In the genomic region with DNA sequence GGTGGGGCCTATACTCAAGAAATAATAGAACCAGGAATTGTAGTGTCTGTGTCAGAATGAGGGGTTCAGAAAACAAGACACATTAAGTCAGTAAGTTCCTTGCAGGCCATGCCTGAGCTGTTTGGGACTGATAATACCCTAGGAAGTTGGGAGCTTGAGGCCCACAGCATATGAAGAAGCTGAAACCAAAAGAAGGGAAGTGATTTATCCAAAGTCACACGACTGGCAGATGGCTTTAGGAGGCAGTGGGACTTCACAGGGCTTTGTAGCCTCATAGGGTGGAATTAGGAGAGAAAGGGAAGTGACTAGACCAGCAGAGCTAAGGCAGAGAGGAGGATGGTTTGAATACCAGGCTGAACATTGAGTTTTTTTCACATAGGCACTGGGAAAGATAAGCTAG, we compare ENCODE assay signal across 13 cellular contexts. TPM values are rescaled to one million over a fixed set of nuclear protein-coding genes. Genes with fewer than 3 reads are reported as not detected.
DNase-seq lines count a peak whose midpoint lies in the region; ATAC-seq and TF ChIP-seq lines count a peak whose summit lies in the region.
"Had no signal": no experiment of that assay in that cellular context is flagged by ENCODE, and none has a peak within 500 bp of the region (broad histone marks: within the 10 kb centered on the region; RNA-seq: fewer than 3 reads in every experiment).

No MANE protein-coding gene starts in this region.

- H3K36me3 Mint-ChIP-seq in activated naive CD4-positive, alpha-beta T cell treated with anti-CD3 and anti-CD28 coated beads, Interleukin-2, amount 50 U/mL, for 72 hours, result peaks cover 13 to 67% of the 10 kb centered on the region in 2 donors
- no peaks in the 10 kb centered on the region for H3K36me3 Mint-ChIP-seq in WTC11
- H3K36me3 Mint-ChIP-seq in endodermal cell (ENCODE audit: low read depth), result no peaks in the 10 kb centered on the region

- H3K4me2 ChIP-seq in hepatocyte, result no peak overlapping the region

- no peak for TF ChIP-seq POLR2A in transverse colon (IDR thresholded peaks at IDR 0.05)
- no peak for TF ChIP-seq POLR2A in GM18505 (IDR thresholded peaks at IDR 0.05; ENCODE audit: borderline replicate concordance, extremely low read depth, insufficient read depth, insufficient read length)

- H3K27me3 Mint-ChIP-seq in WTC11 (ENCODE audit: low read depth), result no peaks in the 10 kb centered on the region
- no peaks in the 10 kb centered on the region for H3K27me3 Mint-ChIP-seq in endodermal cell (ENCODE audit: insufficient read depth)
- H3K27me3 Mint-ChIP-seq: stimulated activated naive CD8-positive, alpha-beta T cell treated with anti-CD3 and anti-CD28 coated beads, Interleukin-15, amount 100 ng/mL, for 72 hours had no signal

- H3K79me2 ChIP-seq in hepatocyte, result peaks cover 5% of the 10 kb centered on the region

- TF ChIP-seq CTCF in WTC11 (IDR thresholded peaks at IDR 0.05), result no peak
- no peak for TF ChIP-seq CTCF in left lung (IDR thresholded peaks at IDR 0.05)
- no peak for TF ChIP-seq CTCF in transverse colon (IDR thresholded peaks at IDR 0.05)
- TF ChIP-seq CTCF in endodermal cell (conservative IDR thresholded peaks at IDR 0.05), result no peak
- no peak for TF ChIP-seq CTCF in hepatocyte (IDR thresholded peaks at IDR 0.05; ENCODE audit: poor library complexity)

- POLR2A ChIA-PET in WTC11 (lab: Charles Lee), result no interaction called here

- no peak overlapping the region for H3K4me3 Mint-ChIP-seq in WTC11
- H3K4me3 Mint-ChIP-seq in endodermal cell, result no peak overlapping the region
- H3K4me3 Mint-ChIP-seq: stimulated activated naive CD8-positive, alpha-beta T cell treated with anti-CD3 and anti-CD28 coated beads, Interleukin-15, amount 100 ng/mL, for 72 hours had no signal

- peaks cover 0 to 80% of the 10 kb centered on the region in 2 donors for H3K36me3 ChIP-seq in left lung
- peaks cover 0 to 28% (median 12%) of the 10 kb centered on the region in 4 donors for H3K36me3 ChIP-seq in transverse colon
- H3K36me3 ChIP-seq in endodermal cell (ENCODE audit: control insufficient read depth, insufficient read depth, low read length), result peaks cover 16% of the 10 kb centered on the region
- H3K36me3 ChIP-seq in hepatocyte (replicated peaks; ENCODE audit: insufficient read depth, low read depth), result no peaks in the 10 kb centered on the region
- H3K36me3 ChIP-seq: ovary had no signal

- in situ Hi-C loops in transverse colon (cut with MboI; ENCODE audit: low pct_ligation_motif_present in 1 of 4, low pct_unique_long_range_greater_than_20kb in 1 of 4, low sequenced_read_pairs in 3 of 4), result no loop called here

- H3K27ac Mint-ChIP-seq in activated naive CD4-positive, alpha-beta T cell treated with anti-CD3 and anti-CD28 coated beads, Interleukin-2, amount 50 U/mL, for 72 hours, result peak overlapping the region; percentile 36 to 85
- H3K27ac Mint-ChIP-seq in WTC11 (peak overlapping the region; percentile 50), endodermal cell (no peak overlapping the region)

- no peaks in the 10 kb centered on the region for H3K9me3 Mint-ChIP-seq in activated naive CD4-positive, alpha-beta T cell treated with anti-CD3 and anti-CD28 coated beads, Interleukin-2, amount 50 U/mL, for 72 hours
- H3K9me3 Mint-ChIP-seq in WTC11 (no peaks in the 10 kb centered on the region), endodermal cell (no peaks in the 10 kb centered on the region)
- H3K9me3 Mint-ChIP-seq: stimulated activated naive CD8-positive, alpha-beta T cell treated with anti-CD3 and anti-CD28 coated beads, Interleukin-15, amount 100 ng/mL, for 72 hours had no signal

- no peak overlapping the region for H3K4me3 ChIP-seq in left lung
- H3K4me3 ChIP-seq in transverse colon, result no peak overlapping the region
- H3K4me3 ChIP-seq in endodermal cell (ENCODE audit: low read length), result no peak overlapping the region
- H3K4me3 ChIP-seq in hepatocyte, result no peak overlapping the region
- H3K4me3 ChIP-seq: ovary had no signal

- TF ChIP-seq EP300 in transverse colon (IDR thresholded peaks at IDR 0.05; ENCODE audit: low read depth), result no peak

- H4K20me1 ChIP-seq in hepatocyte (ENCODE audit: insufficient read depth, poor library complexity, severe bottlenecking), result no peaks in the 10 kb centered on the region

- ATAC-seq in activated naive CD4-positive, alpha-beta T cell treated with anti-CD3 and anti-CD28 coated beads, Interleukin-2, amount 50 U/mL, for 72 hours, result no peak
- ATAC-seq in WTC11, result no peak
- ATAC-seq in left lung, result peak; percentile 3
- no peak for ATAC-seq in GM18505 (IDR thresholded peaks at IDR 0.05; ENCODE audit: unreplicated experiment)
- ATAC-seq: esophagus mucosa; stimulated activated naive CD8-positive, alpha-beta T cell treated with anti-CD3 and anti-CD28 coated beads, Interleukin-15, amount 100 ng/mL, for 72 hours had no signal

- intact Hi-C loops in left lung (cut with DNase I), result no loop called here
- intact Hi-C loops in transverse colon (cut with DNase I; ENCODE audit: low total_unique reads), result no loop called here

- no peak for DNase-seq in activated naive CD4-positive, alpha-beta T cell treated with anti-CD3 and anti-CD28 coated beads, Interleukin-2, amount 50 U/mL, for 72 hours (ENCODE audit: low spot score in 2 of 2)
- DNase-seq in activated naive CD4-positive, alpha-beta T cell (lab: John Stamatoyannopoulos, UW), result no peak
- DNase-seq in WTC11 (ENCODE audit: low spot score), result no peak
- DNase-seq in left lung, result no peak
- no peak for DNase-seq in transverse colon
- no peak for DNase-seq in endodermal cell
- no peak for DNase-seq in hepatocyte (ENCODE audit: low spot score)
- DNase-seq: activated CD4-positive, alpha-beta T cell treated with anti-CD3 and anti-CD28 coated beads for 4 hours; stimulated activated CD4-positive, alpha-beta T cell treated with anti-CD3 and anti-CD28 coated beads, Interleukin-2, amount 100 ng/mL, for 48 hours; stimulated activated naive CD8-positive, alpha-beta T cell treated with anti-CD3 and anti-CD28 coated beads, Interleukin-15, amount 100 ng/mL, for 72 hours had no signal

- H3K9me2 ChIP-seq in hepatocyte (replicated peaks; ENCODE audit: insufficient read depth), result no peaks in the 10 kb centered on the region

- no peak overlapping the region for H2AFZ ChIP-seq in hepatocyte

- H3K4me1 Mint-ChIP-seq in WTC11, result peaks cover 60% of the 10 kb centered on the region
- peaks cover 32% of the 10 kb centered on the region for H3K4me1 Mint-ChIP-seq in endodermal cell

- H3K27me3 ChIP-seq in left lung (no peaks in the 10 kb centered on the region), transverse colon (no peaks in the 10 kb centered on the region), endodermal cell (ENCODE audit: control insufficient read depth, insufficient read depth, low read length, poor library complexity, severe bottlenecking) (no peaks in the 10 kb centered on the region), hepatocyte (no peaks in the 10 kb centered on the region)
- H3K27me3 ChIP-seq: ovary had no signal

- H3K4me1 ChIP-seq in left lung (peaks cover 32 to 77% of the 10 kb centered on the region in 2 donors), transverse colon (peaks cover 17 to 46% (median 35%) of the 10 kb centered on the region in 4 donors), endodermal cell (ENCODE audit: control insufficient read depth, insufficient read depth, low read length) (peaks cover 22% of the 10 kb centered on the region), hepatocyte (ENCODE audit: insufficient read depth) (peaks cover 27% of the 10 kb centered on the region)

- no peak overlapping the region for H3K9ac ChIP-seq in endodermal cell (ENCODE audit: extremely low read depth, low read length, poor library complexity, severe bottlenecking)

- WGBS in transverse colon (ENCODE audit: low coverage in 1 of 2), 2 donors, result 63 to 72% methylated on average over 1 of the region's 1 CpG
- 86 to 94% methylated on average over 1 of the region's 1 CpG for whole genome bisulfite sequencing in endodermal cell (ENCODE audit: insufficient coverage in 1 of 2, insufficient read length in 1 of 2), 2 experiments
- WGBS in hepatocyte (ENCODE audit: low lambda C conversion rate, missing lambda C conversion rate), result 88% methylated on average over 1 of the region's 1 CpG

- H3K27ac ChIP-seq in left lung (peak overlapping the region; percentile 72 to 86), transverse colon (peak overlapping the region; percentile 55 to 73 (median 65)), endodermal cell (ENCODE audit: low read depth, low read length) (no peak overlapping the region), hepatocyte (no peak overlapping the region)
- H3K27ac ChIP-seq: ovary had no signal

- CTCF ChIA-PET in WTC11 (lab: Charles Lee), result interaction anchor here (1.1 kb wide), 1 partner anchor 17 kb away, joined by 4 read pairs; no protein-coding TSS in a partner anchor

- H3K9me3 ChIP-seq in left lung, result no peaks in the 10 kb centered on the region
- H3K9me3 ChIP-seq in transverse colon, result no peaks in the 10 kb centered on the region
- H3K9me3 ChIP-seq in endodermal cell (ENCODE audit: control insufficient read depth, low read length), result no peaks in the 10 kb centered on the region
- H3K9me3 ChIP-seq in hepatocyte (ENCODE audit: low read depth), result no peaks in the 10 kb centered on the region
- H3K9me3 ChIP-seq: ovary had no signal

TF ChIP-seq in WTC11, 78 proteins besides CTCF, POLR2A, EP300 and RAD21 (continues in another document):
- no peak for TF ChIP-seq ETV6 (CRISPR knock-in tag; IDR thresholded peaks at IDR 0.05)
- TF ChIP-seq, protein P1, sequence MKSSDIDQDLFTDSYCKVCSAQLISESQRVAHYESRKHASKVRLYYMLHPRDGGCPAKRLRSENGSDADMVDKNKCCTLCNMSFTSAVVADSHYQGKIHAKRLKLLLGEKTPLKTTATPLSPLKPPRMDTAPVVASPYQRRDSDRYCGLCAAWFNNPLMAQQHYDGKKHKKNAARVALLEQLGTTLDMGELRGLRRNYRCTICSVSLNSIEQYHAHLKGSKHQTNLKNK (CRISPR knock-in tag; IDR thresholded peaks at IDR 0.05), result no peak

RNA-seq across cellular contexts. Expression of a gene that starts 56.6 kb away (rescaled TPM):
- total RNA-seq in activated naive CD4-positive, alpha-beta T cell treated with anti-CD3 and anti-CD28 coated beads, Interleukin-2, amount 50 U/mL, for 72 hours, result 100 to 1,000 TPM; 324 to 364 TPM
- total RNA-seq in WTC11 (2021) (256 to 288 TPM (median 275 TPM) in 3 replicates), left lung (100 to 1,000 TPM; 188 to 199 TPM), transverse colon (100 to 1,000 TPM; 255 to 557 (median 471) TPM), endodermal cell (100 to 1,000 TPM; 285 to 307 TPM), hepatocyte (262 and 263 TPM in 2 replicates)
- 402 TPM for polyA plus RNA-seq in endodermal cell (2013, experiment 1 of 2)
- 355 TPM for polyA plus RNA-seq in endodermal cell (2013, experiment 2 of 2)
- polyA plus RNA-seq in hepatocyte, result 386 and 447 TPM in 2 replicates

Comparison
In these comparisons a context has a peak if more than half of its experiments do, and no peak if none do; other contexts are left out.
1. H3K27ac ChIP-seq: peak in left lung (2 of 2) and transverse colon (4 of 4); none in endodermal cell (single experiment) and hepatocyte (single experiment).